Comparison of ENCODE assay signal across 8 cellular contexts in the genomic region with DNA sequence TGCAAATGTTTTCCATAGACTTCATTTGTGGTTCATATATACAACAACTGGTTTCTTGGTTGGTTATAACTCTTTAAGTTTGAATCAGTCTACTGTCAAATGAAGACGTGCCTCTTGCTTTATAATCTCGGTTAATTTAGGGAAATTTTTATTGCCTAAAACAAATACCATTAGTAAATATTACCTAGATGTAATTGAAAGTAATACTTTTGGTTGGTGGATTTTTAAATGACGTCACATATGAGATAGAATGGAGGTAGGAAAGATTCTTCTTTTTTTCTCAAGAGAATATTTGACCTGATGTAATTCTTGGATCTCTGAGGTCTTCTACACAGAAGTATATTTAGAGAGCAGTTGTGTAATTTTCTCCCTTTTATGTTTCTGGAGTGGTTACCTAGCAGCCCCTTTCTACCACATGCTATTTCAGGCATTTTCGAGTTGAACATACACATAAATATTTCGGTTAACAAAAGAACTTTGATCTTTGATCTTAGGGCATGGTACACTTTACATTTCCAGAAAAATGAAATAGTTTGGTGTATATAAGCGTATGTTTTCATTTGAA. TPM values are rescaled to one million over a fixed set of nuclear protein-coding genes. Genes with fewer than 3 reads are reported as not detected.
DNase-seq lines count a peak whose midpoint lies in the region; ATAC-seq and TF ChIP-seq lines count a peak whose summit lies in the region.

No MANE protein-coding gene starts in this region.

- intact Hi-C loops in thyroid gland (cut with DNase I), result no loop called here

- H3K27ac Mint-ChIP-seq in GM23338, result peak overlapping the region; percentile 72; the same call in 1 of the 2 replicates

- no peak for TF ChIP-seq POLR2A in NB4 (IDR thresholded peaks at IDR 0.05; ENCODE audit: extremely low read depth, insufficient read length)
- TF ChIP-seq POLR2A in thyroid gland (IDR thresholded peaks at IDR 0.05), result no peak

- H3K36me3 Mint-ChIP-seq in GM23338 (ENCODE audit: low read depth), result peaks cover 15% of the 10 kb centered on the region; the same call in 2 of the 3 replicates

- H3K4me3 ChIP-seq in GM23338 (peak overlapping the region; percentile 62), NB4 (ENCODE audit: low read depth, low read length) (peak overlapping the region; percentile 77), astrocyte of the spinal cord (ENCODE audit: low read depth, low read length) (peak overlapping the region; percentile 60), thyroid gland (replicated peaks in 1 of 3) (peak overlapping the region; percentile 11 to 49 (median 46))

- H3K9me2 ChIP-seq in GM23338 (ENCODE audit: insufficient read depth), result no peaks in the 10 kb centered on the region

- peak overlapping the region; percentile 90 for H3K4me3 Mint-ChIP-seq in GM23338

- H3K27me3 ChIP-seq in GM23338 (ENCODE audit: insufficient read depth), result no peaks in the 10 kb centered on the region
- no peaks in the 10 kb centered on the region for H3K27me3 ChIP-seq in thyroid gland

- H3K36me3 ChIP-seq in GM23338 (ENCODE audit: insufficient read depth) (no peaks in the 10 kb centered on the region), thyroid gland (no peaks in the 10 kb centered on the region)

- H3K9me3 Mint-ChIP-seq in GM23338, result peaks cover 10% of the 10 kb centered on the region; the same call in 2 of the 3 replicates

- H3K4me1 ChIP-seq in GM23338 (ENCODE audit: insufficient read depth) (peaks cover 18% of the 10 kb centered on the region), thyroid gland (peaks cover 9 to 24% of the 10 kb centered on the region in 2 donors)

- no peak for TF ChIP-seq CTCF in GM23338 (conservative IDR thresholded peaks at IDR 0.05; ENCODE audit: low read depth in 2 of 2)
- no peak for TF ChIP-seq CTCF in NB4 (IDR thresholded peaks at IDR 0.05; ENCODE audit: low read depth, low read length)
- no peak for TF ChIP-seq CTCF in astrocyte of the spinal cord (IDR thresholded peaks at IDR 0.05; ENCODE audit: low read depth, low read length)
- TF ChIP-seq CTCF in thyroid gland (IDR thresholded peaks at IDR 0.05), result no peak
- no peak for TF ChIP-seq CTCF in RWPE1 (conservative IDR thresholded peaks at IDR 0.05; ENCODE audit: low read depth)

- H3K9me3 ChIP-seq in thyroid gland, result no peaks in the 10 kb centered on the region

- in situ Hi-C loops in astrocyte of the spinal cord (cut with HindIII; ENCODE audit: low sequenced_read_pairs), result no loop called here

- peaks cover 25% of the 10 kb centered on the region for H3K4me1 Mint-ChIP-seq in GM23338

- no peaks in the 10 kb centered on the region for H3F3A ChIP-seq in GM23338 (replicated peaks; ENCODE audit: low read depth)

- peak; percentile 40 for DNase-seq in NCI-H82 (lab: John Stamatoyannopoulos, UW)
- DNase-seq in NCI-H82 treated with DMSO at 0.1 percent for 48 hours (lab: John Stamatoyannopoulos, UW; ENCODE audit: unreplicated experiment), result no peak
- no peak for DNase-seq in GM23338 (ENCODE audit: low spot score)
- peak; percentile 65 for DNase-seq in NB4 (ENCODE audit: low read depth)
- peak; percentile 66 for DNase-seq in astrocyte of the spinal cord (ENCODE audit: low read depth, low spot score)
- peak; percentile 49 for DNase-seq in left kidney (ENCODE audit: low read depth, low spot score)
- no peak for DNase-seq in thyroid gland
- DNase-seq in RWPE1 (ENCODE audit: low spot score), result no peak

- no peak for ATAC-seq in GM23338

- WGBS in thyroid gland, 2 donors, result 15% methylated on average over 6 of the region's 6 CpGs

- CTCF ChIA-PET in RWPE1 (lab: Yijun Ruan, JAX), result interaction anchor here (0.6 kb wide), 2 partner anchors 46 to 129 kb away, joined by 3 read pairs; no protein-coding TSS in a partner anchor

- POLR2A ChIA-PET in RWPE1 (lab: Yijun Ruan, JAX; ENCODE audit: low non-redundant PET), result no interaction called here

- peak overlapping the region; percentile 86; the same call in 1 of the 2 replicates for H3K27ac ChIP-seq in GM23338 (ENCODE audit: low read depth)
- H3K27ac ChIP-seq in thyroid gland, result peak overlapping the region; percentile 97 to 99 (median 99)
- no peak overlapping the region for H3K27ac ChIP-seq in RWPE1

- peak overlapping the region; percentile 80 for H3K4me2 ChIP-seq in GM23338

- no peaks in the 10 kb centered on the region for H4K20me1 ChIP-seq in GM23338 (replicated peaks; ENCODE audit: insufficient read depth)

- H3K27me3 Mint-ChIP-seq in GM23338 (ENCODE audit: insufficient read depth, low read depth, poor library complexity), result peaks cover 15% of the 10 kb centered on the region

- H3K79me2 ChIP-seq in GM23338 (replicated peaks; ENCODE audit: insufficient read depth), result peaks cover 63% of the 10 kb centered on the region

- no peak overlapping the region for H2AFZ ChIP-seq in GM23338

TF ChIP-seq in GM23338, 12 proteins besides CTCF, POLR2A, EP300 and RAD21:
- TF ChIP-seq POLR2AphosphoS5 (IDR thresholded peaks at IDR 0.05; ENCODE audit: low read depth) (no peak), CREB1 (CRISPR knock-in tag; IDR thresholded peaks at IDR 0.05; ENCODE audit: low read depth) (peak; percentile 80), ZNF114 (CRISPR knock-in tag; IDR thresholded peaks at IDR 0.05) (no peak)

RNA-seq across cellular contexts. Expression of a gene that starts 1.7 kb away (rescaled TPM):
- total RNA-seq in GM23338 (2014; rRNA removed; shearing (Covaris generic)), result 107 and 118 TPM in 2 replicates
- polyA plus RNA-seq in GM23338 (2016; fragmentation: Nextera tagmentation; extraction: Ambion mirVana), result 54.7 and 76.4 TPM in 2 replicates
- 10 to 100 TPM; 64.4 to 87.2 (median 76.2) TPM for total RNA-seq in thyroid gland

Comparison
In these comparisons a context has a peak if more than half of its experiments do, and no peak if none do; other contexts are left out.
1. DNase-seq: peak in NCI-H82 (single experiment), NB4 (single experiment), astrocyte of the spinal cord (single experiment) and left kidney (single experiment); none in NCI-H82 treated with DMSO at 0.1 percent for 48 hours (single experiment), GM23338 (single experiment), thyroid gland (0 of 2) and RWPE1 (single experiment).
2. Peak in every context shown above with its lines, with median percentiles within 50 percentile points of each other: H3K4me3 ChIP-seq.